Comparison of ENCODE assay signal across 8 cellular contexts in genomic region chr2:235877271-235877670, GRCh38.
"Had no signal": no experiment of that assay in that cellular context is flagged by ENCODE, and none has a peak within 500 bp of the region (broad histone marks: within the 10 kb centered on the region; RNA-seq: fewer than 3 reads in every experiment).

No MANE protein-coding gene starts in this region.

- DNase-seq: GM23248, GOT3, H9, HCEC 1CT, IMR-90 had no signal

- H3K4me3 Mint-ChIP-seq: H9 had no signal

- H3K27ac ChIP-seq: GM23248 had no signal

- H3K4me3 ChIP-seq: GM23248, K562 had no signal

- H2AFZ ChIP-seq: GM23248 had no signal

- H3K9ac ChIP-seq: GM23248 had no signal

- FAIRE-seq: H54, HTR-8/SVneo, K562 had no signal

- H3K9me3 Mint-ChIP-seq: H9 had no signal
